32 cellular contexts compared by ENCODE assay signal in the genomic region with DNA sequence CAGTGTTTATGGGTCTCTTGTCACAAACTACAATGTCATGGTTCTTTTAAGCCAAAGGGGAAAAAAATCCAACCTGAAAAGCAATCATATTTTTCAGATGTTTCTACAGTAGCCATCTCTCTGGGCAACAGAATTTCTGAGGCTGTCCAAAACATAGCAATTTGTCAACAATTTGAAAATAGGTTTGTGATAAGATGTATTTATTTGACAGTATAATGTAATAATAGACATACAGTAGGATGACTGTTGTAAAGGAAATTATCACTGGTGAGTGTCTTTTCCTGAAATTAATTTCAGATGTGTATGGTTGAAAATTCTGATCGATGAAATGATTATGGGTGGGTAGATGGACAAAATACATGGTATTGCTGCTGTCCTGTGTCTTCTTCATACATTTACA.
"Had no signal": no experiment of that assay in that cellular context is flagged by ENCODE, and none has a peak within 500 bp of the region (broad histone marks: within the 10 kb centered on the region; RNA-seq: fewer than 3 reads in every experiment).

No MANE protein-coding gene starts in this region.

- H3K9me3 ChIP-seq: adrenal gland, ascending aorta, body of pancreas, breast epithelium had no signal

- DNase-seq: activated effector memory CD4-positive, alpha-beta T cell treated with Interleukin-2 at 50 U/mL for 16 hours; activated gamma-delta T cell; activated gamma-delta T cell treated with Interleukin-2 at 50 U/mL for 16 hours; activated naive CD4-positive, alpha-beta T cell; activated naive CD4-positive, alpha-beta T cell treated with anti-CD3 and anti-CD28 coated beads for 36 hours; activated naive CD4-positive, alpha-beta T cell treated with anti-CD3 and anti-CD28 coated beads, Interleukin-2, amount 10 ng/mL, durations not matched to agents 7 days and 5 days; activated naive CD4-positive, alpha-beta T cell treated with anti-CD3 and anti-CD28 coated beads, Interleukin-2, amount 50 U/mL, for 16 hours; activated naive CD4-positive, alpha-beta T cell treated with Interleukin-2 at 50 U/mL for 16 hours; activated naive CD8-positive, alpha-beta T cell treated with anti-CD3 and anti-CD28 coated beads for 36 hours; activated naive CD8-positive, alpha-beta T cell treated with anti-CD3 and anti-CD28 coated beads, Interleukin-2, amount 10 ng/mL, durations not matched to agents 7 days and 5 days; activated naive CD8-positive, alpha-beta T cell treated with anti-CD3 and anti-CD28 coated beads, Interleukin-2, amount 50 U/mL, for 24 hours; activated T-cell treated with anti-CD3 and anti-CD28 coated beads, Interleukin-2, amount 50 U/mL, for 24 hours; activated T-cell treated with anti-CD3 and anti-CD28 coated beads, Interleukin-2, amount 50 U/mL, for 4 hours; activated T-cell treated with anti-CD3 and anti-CD28 coated beads, Interleukin-2, amount 50 U/mL, for 48 hours; activated T-cell treated with anti-CD3 and anti-CD28 coated beads, Interleukin-2, amount 50 U/mL, for 72 hours; adrenal gland; amniotic stem cell; amygdala; anterior cingulate cortex; aorta; body of pancreas; brain microvascular endothelial cell; caudate nucleus; central memory CD4-positive, alpha-beta T cell; cerebellar nuclear complex had no signal

- H3K27ac ChIP-seq: adrenal gland, ascending aorta, body of pancreas, brain microvascular endothelial cell, breast epithelium, cardiac muscle cell had no signal

- ATAC-seq: activated naive CD4-positive, alpha-beta T cell treated with anti-CD3 and anti-CD28 coated beads, Interleukin-2, amount 50 U/mL, for 72 hours; activated naive CD8-positive, alpha-beta T cell treated with anti-CD3 and anti-CD28 coated beads, Interleukin-2, amount 50 U/mL, for 24 hours; activated T-cell treated with anti-CD3 and anti-CD28 coated beads, Interleukin-2, amount 50 U/mL, for 4 hours; activated T-cell treated with anti-CD3 and anti-CD28 coated beads, Interleukin-2, amount 50 U/mL, for 72 hours; activated T-helper 17 cell treated with anti-CD3 and anti-CD28 coated beads, Interleukin-2, amount 50 U/mL, for 72 hours; body of pancreas had no signal

- H3K4me3 ChIP-seq: adrenal gland, ascending aorta, body of pancreas, breast epithelium, cardiac muscle cell had no signal

- H3K36me3 ChIP-seq: adrenal gland, ascending aorta, brain microvascular endothelial cell, breast epithelium, cardiac muscle cell had no signal

- H3K27me3 ChIP-seq: adrenal gland, ascending aorta, body of pancreas, brain microvascular endothelial cell, breast epithelium, cardiac muscle cell had no signal

- FAIRE-seq: bronchial epithelial cell, colon had no signal

- H3K4me1 ChIP-seq: adrenal gland, ascending aorta, body of pancreas, breast epithelium had no signal
